Comparison of ENCODE assay signal across 1 cellular context in the genomic region with DNA sequence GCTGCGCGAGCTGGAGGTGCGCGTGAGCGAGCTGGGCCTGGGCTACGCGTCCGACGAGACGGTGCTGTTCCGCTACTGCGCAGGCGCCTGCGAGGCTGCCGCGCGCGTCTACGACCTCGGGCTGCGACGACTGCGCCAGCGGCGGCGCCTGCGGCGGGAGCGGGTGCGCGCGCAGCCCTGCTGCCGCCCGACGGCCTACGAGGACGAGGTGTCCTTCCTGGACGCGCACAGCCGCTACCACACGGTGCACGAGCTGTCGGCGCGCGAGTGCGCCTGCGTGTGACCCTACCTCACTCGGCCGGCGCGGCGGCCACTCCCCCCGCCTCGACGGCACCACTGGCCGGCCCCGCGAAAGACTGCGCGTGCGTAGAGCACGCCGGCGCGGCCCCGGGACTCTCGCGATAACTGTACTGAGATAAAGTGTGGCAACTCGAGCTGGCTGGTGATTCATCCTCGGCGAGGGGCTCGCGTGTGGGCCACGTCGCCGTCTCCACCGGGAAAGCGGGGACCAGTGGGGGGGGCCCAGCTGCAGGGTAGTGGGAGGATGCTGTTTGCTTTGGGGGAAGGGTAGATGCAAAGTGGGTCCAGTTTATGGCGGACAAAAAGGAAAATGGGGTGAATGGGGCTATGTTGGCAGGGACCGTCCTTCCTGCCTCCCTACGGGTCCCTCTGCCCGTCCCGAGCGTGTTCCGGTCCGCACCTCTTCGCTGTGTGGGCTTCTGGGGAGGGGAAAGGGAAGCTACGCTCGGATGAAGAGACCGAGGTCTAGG.
TF ChIP-seq lines count a peak whose summit lies in the region.

No MANE protein-coding gene starts in this region.

TF ChIP-seq in HepG2, 621 proteins besides CTCF, POLR2A, EP300 and RAD21 (continued from another document and continues in another):
- TF ChIP-seq, protein P1, sequence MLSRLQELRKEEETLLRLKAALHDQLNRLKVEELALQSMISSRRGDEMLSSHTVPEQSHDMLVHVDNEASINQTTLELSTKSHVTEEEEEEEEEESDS (CRISPR knock-in tag; IDR thresholded peaks at IDR 0.05; ENCODE audit: borderline replicate concordance), result peak; percentile 91; the same call in 1 of the 2 replicates
- TF ChIP-seq SIX4 (CRISPR knock-in tag; IDR thresholded peaks at IDR 0.05), result peak; percentile 67; the same call in 1 of the 2 replicates
- peak; percentile 62; the same call in 1 of the 2 replicates for TF ChIP-seq BORCS8-MEF2B (CRISPR knock-in tag; IDR thresholded peaks at IDR 0.05)
- TF ChIP-seq HNF4G (IDR thresholded peaks at IDR 0.05; ENCODE audit: borderline replicate concordance, low read depth, low read length), result peak; percentile 23; the same call in 1 of the 2 replicates
- peak; percentile 39; the same call in 1 of the 2 replicates for TF ChIP-seq HNF4G (CRISPR knock-in tag; IDR thresholded peaks at IDR 0.05; ENCODE audit: borderline replicate concordance, low read depth)
- TF ChIP-seq KAT2B (IDR thresholded peaks at IDR 0.05; ENCODE audit: borderline replicate concordance, low read depth, low read length), result no peak
- peak; percentile 77; the same call in 1 of the 2 replicates for TF ChIP-seq NFE2L1 (CRISPR knock-in tag; IDR thresholded peaks at IDR 0.05; ENCODE audit: borderline replicate concordance)
- TF ChIP-seq RBAK (CRISPR knock-in tag; IDR thresholded peaks at IDR 0.05), result no peak
- 0 out of 2 replicates have a peak, but pooled peaks have one; percentile 21 for TF ChIP-seq PPARG (CRISPR knock-in tag; conservative IDR thresholded peaks at IDR 0.05)
- TF ChIP-seq, protein P2, sequence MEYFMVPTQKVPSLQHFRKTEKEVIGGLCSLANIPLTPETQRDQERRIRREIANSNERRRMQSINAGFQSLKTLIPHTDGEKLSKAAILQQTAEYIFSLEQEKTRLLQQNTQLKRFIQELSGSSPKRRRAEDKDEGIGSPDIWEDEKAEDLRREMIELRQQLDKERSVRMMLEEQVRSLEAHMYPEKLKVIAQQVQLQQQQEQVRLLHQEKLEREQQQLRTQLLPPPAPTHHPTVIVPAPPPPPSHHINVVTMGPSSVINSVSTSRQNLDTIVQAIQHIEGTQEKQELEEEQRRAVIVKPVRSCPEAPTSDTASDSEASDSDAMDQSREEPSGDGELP (IDR thresholded peaks at IDR 0.05; ENCODE audit: borderline replicate concordance, low read depth), result peak; percentile 7; the same call in 1 of the 2 replicates
- peak; percentile 23; the same call in 1 of the 2 replicates for TF ChIP-seq BHLHE40 (IDR thresholded peaks at IDR 0.05; ENCODE audit: low read length)
- TF ChIP-seq, protein P3, sequence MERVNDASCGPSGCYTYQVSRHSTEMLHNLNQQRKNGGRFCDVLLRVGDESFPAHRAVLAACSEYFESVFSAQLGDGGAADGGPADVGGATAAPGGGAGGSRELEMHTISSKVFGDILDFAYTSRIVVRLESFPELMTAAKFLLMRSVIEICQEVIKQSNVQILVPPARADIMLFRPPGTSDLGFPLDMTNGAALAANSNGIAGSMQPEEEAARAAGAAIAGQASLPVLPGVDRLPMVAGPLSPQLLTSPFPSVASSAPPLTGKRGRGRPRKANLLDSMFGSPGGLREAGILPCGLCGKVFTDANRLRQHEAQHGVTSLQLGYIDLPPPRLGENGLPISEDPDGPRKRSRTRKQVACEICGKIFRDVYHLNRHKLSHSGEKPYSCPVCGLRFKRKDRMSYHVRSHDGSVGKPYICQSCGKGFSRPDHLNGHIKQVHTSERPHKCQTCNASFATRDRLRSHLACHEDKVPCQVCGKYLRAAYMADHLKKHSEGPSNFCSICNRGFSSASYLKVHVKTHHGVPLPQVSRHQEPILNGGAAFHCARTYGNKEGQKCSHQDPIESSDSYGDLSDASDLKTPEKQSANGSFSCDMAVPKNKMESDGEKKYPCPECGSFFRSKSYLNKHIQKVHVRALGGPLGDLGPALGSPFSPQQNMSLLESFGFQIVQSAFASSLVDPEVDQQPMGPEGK (CRISPR knock-in tag; IDR thresholded peaks at IDR 0.05), result peak; percentile 84
- no peak for TF ChIP-seq RFXAP (CRISPR knock-in tag; IDR thresholded peaks at IDR 0.05; ENCODE audit: borderline replicate concordance)
- no peak for TF ChIP-seq NFRKB (IDR thresholded peaks at IDR 0.05)
- TF ChIP-seq, protein P4, sequence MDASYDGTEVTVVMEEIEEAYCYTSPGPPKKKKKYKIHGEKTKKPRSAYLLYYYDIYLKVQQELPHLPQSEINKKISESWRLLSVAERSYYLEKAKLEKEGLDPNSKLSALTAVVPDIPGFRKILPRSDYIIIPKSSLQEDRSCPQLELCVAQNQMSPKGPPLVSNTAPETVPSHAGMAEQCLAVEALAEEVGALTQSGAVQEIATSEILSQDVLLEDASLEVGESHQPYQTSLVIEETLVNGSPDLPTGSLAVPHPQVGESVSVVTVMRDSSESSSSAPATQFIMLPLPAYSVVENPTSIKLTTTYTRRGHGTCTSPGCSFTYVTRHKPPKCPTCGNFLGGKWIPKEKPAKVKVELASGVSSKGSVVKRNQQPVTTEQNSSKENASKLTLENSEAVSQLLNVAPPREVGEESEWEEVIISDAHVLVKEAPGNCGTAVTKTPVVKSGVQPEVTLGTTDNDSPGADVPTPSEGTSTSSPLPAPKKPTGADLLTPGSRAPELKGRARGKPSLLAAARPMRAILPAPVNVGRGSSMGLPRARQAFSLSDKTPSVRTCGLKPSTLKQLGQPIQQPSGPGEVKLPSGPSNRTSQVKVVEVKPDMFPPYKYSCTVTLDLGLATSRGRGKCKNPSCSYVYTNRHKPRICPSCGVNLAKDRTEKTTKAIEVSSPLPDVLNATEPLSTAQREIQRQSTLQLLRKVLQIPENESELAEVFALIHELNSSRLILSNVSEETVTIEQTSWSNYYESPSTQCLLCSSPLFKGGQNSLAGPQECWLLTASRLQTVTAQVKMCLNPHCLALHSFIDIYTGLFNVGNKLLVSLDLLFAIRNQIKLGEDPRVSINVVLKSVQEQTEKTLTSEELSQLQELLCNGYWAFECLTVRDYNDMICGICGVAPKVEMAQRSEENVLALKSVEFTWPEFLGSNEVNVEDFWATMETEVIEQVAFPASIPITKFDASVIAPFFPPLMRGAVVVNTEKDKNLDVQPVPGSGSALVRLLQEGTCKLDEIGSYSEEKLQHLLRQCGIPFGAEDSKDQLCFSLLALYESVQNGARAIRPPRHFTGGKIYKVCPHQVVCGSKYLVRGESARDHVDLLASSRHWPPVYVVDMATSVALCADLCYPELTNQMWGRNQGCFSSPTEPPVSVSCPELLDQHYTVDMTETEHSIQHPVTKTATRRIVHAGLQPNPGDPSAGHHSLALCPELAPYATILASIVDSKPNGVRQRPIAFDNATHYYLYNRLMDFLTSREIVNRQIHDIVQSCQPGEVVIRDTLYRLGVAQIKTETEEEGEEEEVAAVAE (CRISPR knock-in tag; IDR thresholded peaks at IDR 0.05; ENCODE audit: borderline replicate concordance), result peak; percentile 90; the same call in 1 of the 2 replicates
- no peak for TF ChIP-seq NFIB (CRISPR knock-in tag; IDR thresholded peaks at IDR 0.05; ENCODE audit: borderline replicate concordance)
- TF ChIP-seq, protein P5, sequence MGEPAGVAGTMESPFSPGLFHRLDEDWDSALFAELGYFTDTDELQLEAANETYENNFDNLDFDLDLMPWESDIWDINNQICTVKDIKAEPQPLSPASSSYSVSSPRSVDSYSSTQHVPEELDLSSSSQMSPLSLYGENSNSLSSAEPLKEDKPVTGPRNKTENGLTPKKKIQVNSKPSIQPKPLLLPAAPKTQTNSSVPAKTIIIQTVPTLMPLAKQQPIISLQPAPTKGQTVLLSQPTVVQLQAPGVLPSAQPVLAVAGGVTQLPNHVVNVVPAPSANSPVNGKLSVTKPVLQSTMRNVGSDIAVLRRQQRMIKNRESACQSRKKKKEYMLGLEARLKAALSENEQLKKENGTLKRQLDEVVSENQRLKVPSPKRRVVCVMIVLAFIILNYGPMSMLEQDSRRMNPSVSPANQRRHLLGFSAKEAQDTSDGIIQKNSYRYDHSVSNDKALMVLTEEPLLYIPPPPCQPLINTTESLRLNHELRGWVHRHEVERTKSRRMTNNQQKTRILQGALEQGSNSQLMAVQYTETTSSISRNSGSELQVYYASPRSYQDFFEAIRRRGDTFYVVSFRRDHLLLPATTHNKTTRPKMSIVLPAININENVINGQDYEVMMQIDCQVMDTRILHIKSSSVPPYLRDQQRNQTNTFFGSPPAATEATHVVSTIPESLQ (CRISPR knock-in tag; conservative IDR thresholded peaks at IDR 0.05), result no peak
- peak; percentile 100 for TF ChIP-seq AKAP8 (CRISPR knock-in tag; IDR thresholded peaks at IDR 0.05)
- peak; percentile 98 for TF ChIP-seq ZNF547 (CRISPR knock-in tag; IDR thresholded peaks at IDR 0.05)
- TF ChIP-seq, protein P6, sequence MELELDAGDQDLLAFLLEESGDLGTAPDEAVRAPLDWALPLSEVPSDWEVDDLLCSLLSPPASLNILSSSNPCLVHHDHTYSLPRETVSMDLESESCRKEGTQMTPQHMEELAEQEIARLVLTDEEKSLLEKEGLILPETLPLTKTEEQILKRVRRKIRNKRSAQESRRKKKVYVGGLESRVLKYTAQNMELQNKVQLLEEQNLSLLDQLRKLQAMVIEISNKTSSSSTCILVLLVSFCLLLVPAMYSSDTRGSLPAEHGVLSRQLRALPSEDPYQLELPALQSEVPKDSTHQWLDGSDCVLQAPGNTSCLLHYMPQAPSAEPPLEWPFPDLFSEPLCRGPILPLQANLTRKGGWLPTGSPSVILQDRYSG (CRISPR knock-in tag; IDR thresholded peaks at IDR 0.05), result no peak; the same call in 1 of the 2 replicates
- TF ChIP-seq, protein P7, sequence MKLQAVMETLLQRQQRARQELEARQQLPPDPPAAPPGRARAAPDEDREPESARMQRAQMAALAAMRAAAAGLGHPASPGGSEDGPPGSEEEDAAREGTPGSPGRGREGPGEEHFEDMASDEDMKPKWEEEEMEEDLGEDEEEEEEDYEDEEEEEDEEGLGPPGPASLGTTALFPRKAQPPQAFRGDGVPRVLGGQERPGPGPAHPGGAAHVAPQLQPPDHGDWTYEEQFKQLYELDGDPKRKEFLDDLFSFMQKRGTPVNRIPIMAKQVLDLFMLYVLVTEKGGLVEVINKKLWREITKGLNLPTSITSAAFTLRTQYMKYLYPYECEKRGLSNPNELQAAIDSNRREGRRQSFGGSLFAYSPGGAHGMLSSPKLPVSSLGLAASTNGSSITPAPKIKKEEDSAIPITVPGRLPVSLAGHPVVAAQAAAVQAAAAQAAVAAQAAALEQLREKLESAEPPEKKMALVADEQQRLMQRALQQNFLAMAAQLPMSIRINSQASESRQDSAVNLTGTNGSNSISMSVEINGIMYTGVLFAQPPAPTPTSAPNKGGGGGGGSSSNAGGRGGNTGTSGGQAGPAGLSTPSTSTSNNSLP (IDR thresholded peaks at IDR 0.05; ENCODE audit: low read depth, low read length), result no peak
- no peak; the same call in 1 of the 2 replicates for TF ChIP-seq ZNF180 (CRISPR knock-in tag; IDR thresholded peaks at IDR 0.05; ENCODE audit: borderline replicate concordance, low read depth)
- TF ChIP-seq, protein P8, sequence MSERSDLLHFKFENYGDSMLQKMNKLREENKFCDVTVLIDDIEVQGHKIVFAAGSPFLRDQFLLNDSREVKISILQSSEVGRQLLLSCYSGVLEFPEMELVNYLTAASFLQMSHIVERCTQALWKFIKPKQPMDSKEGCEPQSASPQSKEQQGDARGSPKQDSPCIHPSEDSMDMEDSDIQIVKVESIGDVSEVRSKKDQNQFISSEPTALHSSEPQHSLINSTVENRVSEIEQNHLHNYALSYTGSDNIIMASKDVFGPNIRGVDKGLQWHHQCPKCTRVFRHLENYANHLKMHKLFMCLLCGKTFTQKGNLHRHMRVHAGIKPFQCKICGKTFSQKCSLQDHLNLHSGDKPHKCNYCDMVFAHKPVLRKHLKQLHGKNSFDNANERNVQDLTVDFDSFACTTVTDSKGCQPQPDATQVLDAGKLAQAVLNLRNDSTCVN (CRISPR knock-in tag; IDR thresholded peaks at IDR 0.05; ENCODE audit: borderline replicate concordance), result peak; percentile 76; the same call in 1 of the 2 replicates
- TF ChIP-seq THYN1 (CRISPR knock-in tag; IDR thresholded peaks at IDR 0.05; ENCODE audit: borderline replicate concordance, low read depth), result no peak
- no peak for TF ChIP-seq ZNF337 (CRISPR knock-in tag; IDR thresholded peaks at IDR 0.05; ENCODE audit: borderline replicate concordance, low read depth)
- TF ChIP-seq ZNF709 (CRISPR knock-in tag; IDR thresholded peaks at IDR 0.05), result peak; percentile 80
- TF ChIP-seq SNAPC2 (CRISPR knock-in tag; IDR thresholded peaks at IDR 0.05), result peak; percentile 86
- TF ChIP-seq HES4 (CRISPR knock-in tag; IDR thresholded peaks at IDR 0.05; ENCODE audit: borderline replicate concordance), result peak; percentile 19; the same call in 1 of the 2 replicates
- no peak; the same call in 1 of the 2 replicates for TF ChIP-seq ZBTB7B (CRISPR knock-in tag; IDR thresholded peaks at IDR 0.05)
- peak; percentile 70; the same call in 1 of the 2 replicates for TF ChIP-seq ZNF792 (CRISPR knock-in tag; IDR thresholded peaks at IDR 0.05)
- TF ChIP-seq, protein P9, sequence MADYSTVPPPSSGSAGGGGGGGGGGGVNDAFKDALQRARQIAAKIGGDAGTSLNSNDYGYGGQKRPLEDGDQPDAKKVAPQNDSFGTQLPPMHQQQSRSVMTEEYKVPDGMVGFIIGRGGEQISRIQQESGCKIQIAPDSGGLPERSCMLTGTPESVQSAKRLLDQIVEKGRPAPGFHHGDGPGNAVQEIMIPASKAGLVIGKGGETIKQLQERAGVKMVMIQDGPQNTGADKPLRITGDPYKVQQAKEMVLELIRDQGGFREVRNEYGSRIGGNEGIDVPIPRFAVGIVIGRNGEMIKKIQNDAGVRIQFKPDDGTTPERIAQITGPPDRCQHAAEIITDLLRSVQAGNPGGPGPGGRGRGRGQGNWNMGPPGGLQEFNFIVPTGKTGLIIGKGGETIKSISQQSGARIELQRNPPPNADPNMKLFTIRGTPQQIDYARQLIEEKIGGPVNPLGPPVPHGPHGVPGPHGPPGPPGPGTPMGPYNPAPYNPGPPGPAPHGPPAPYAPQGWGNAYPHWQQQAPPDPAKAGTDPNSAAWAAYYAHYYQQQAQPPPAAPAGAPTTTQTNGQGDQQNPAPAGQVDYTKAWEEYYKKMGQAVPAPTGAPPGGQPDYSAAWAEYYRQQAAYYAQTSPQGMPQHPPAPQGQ (CRISPR knock-in tag; IDR thresholded peaks at IDR 0.05; ENCODE audit: borderline replicate concordance), result no peak
- TF ChIP-seq ZNF546 (CRISPR knock-in tag; conservative IDR thresholded peaks at IDR 0.05), result no peak; the same call in 1 of the 2 replicates
- peak; percentile 96 for TF ChIP-seq KLF6 (CRISPR knock-in tag; IDR thresholded peaks at IDR 0.05)
- no peak for TF ChIP-seq ZBTB42 (CRISPR knock-in tag; IDR thresholded peaks at IDR 0.05)
- no peak for TF ChIP-seq REXO4 (CRISPR knock-in tag; IDR thresholded peaks at IDR 0.05; ENCODE audit: borderline replicate concordance)
- 0 out of 2 replicates have a peak, but pooled peaks have one; percentile 32 for TF ChIP-seq ZNF317 (CRISPR knock-in tag; IDR thresholded peaks at IDR 0.05)
- TF ChIP-seq MXD4 (CRISPR knock-in tag; IDR thresholded peaks at IDR 0.05), result peak; percentile 66; the same call in 1 of the 2 replicates
- no peak for TF ChIP-seq CHCHD3 (CRISPR knock-in tag; IDR thresholded peaks at IDR 0.05)
- TF ChIP-seq ASH2L (IDR thresholded peaks at IDR 0.05; ENCODE audit: insufficient read length, low read depth, low read length), result no peak
- peak; percentile 50; the same call in 1 of the 2 replicates for TF ChIP-seq SMAD1 (CRISPR knock-in tag; IDR thresholded peaks at IDR 0.05; ENCODE audit: borderline replicate concordance, low read depth)
- TF ChIP-seq, protein P10, sequence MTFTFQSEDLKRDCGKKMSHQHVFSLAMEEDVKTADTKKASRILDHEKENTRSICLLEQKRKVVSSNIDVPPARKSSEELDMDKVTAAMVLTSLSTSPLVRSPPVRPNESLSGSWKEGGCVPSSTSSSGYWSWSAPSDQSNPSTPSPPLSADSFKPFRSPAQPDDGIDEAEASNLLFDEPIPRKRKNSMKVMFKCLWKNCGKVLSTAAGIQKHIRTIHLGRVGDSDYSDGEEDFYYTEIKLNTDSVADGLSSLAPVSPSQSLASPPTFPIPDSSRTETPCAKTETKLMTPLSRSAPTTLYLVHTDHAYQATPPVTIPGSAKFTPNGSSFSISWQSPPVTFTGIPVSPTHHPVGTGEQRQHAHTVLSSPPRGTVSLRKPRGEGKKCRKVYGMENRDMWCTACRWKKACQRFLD (CRISPR knock-in tag; IDR thresholded peaks at IDR 0.05; ENCODE audit: borderline replicate concordance), result no peak; the same call in 1 of the 2 replicates
